In the genomic region with DNA sequence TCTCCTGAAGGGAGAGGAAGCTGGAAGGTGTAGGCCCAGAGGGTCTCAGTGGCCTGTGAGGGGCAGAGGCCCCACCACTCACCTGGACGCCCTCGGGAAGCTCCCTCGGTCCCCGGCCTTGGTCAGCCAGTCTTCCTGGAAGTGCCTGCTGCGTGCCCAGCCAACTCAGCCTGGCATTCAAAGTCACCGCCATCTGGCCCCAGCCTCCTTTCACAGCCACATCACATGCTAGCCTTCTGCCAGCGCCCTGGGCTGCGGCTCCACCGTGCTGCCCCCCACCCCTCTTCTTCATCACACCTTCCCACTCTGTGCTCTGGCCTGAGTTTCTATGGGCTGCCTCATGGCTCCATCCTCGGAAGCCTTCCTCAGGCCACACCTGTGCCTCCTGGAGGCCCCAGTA, we compare ENCODE assay signal across 15 cellular contexts.
"Had no signal": no experiment of that assay in that cellular context is flagged by ENCODE, and none has a peak within 500 bp of the region (broad histone marks: within the 10 kb centered on the region; RNA-seq: fewer than 3 reads in every experiment).

No MANE protein-coding gene starts in this region.

- ATAC-seq: activated CD8-positive, alpha-beta memory T cell treated with anti-CD3 and anti-CD28 coated beads, Interleukin-2, amount 10 ng/mL, durations not matched to agents 7 days and 5 days; activated naive CD4-positive, alpha-beta T cell treated with anti-CD3 and anti-CD28 coated beads, Interleukin-2, amount 50 U/mL, for 72 hours; body of pancreas; natural killer cell treated with Interleukin-12 subunit alpha and Interleukin-12 subunit beta and Interleukin-15 and Interleukin-18, amount 100 ng/mL, for 72 hours; stimulated activated naive CD8-positive, alpha-beta T cell treated with anti-CD3 and anti-CD28 coated beads, Interleukin-15, amount 100 ng/mL, for 72 hours had no signal

- H3K27ac ChIP-seq: body of pancreas had no signal

- H3K4me1 Mint-ChIP-seq: activated CD8-positive, alpha-beta memory T cell treated with anti-CD3 and anti-CD28 coated beads, Interleukin-2, amount 10 ng/mL, durations not matched to agents 7 days and 5 days; stimulated activated naive CD8-positive, alpha-beta T cell treated with anti-CD3 and anti-CD28 coated beads, Interleukin-15, amount 100 ng/mL, for 72 hours had no signal

- H3K9me3 ChIP-seq: body of pancreas, uterus had no signal

- H3K27me3 Mint-ChIP-seq: activated CD8-positive, alpha-beta memory T cell treated with anti-CD3 and anti-CD28 coated beads, Interleukin-2, amount 10 ng/mL, durations not matched to agents 7 days and 5 days; activated T-cell treated with anti-CD3 and anti-CD28 coated beads, Interleukin-2, amount 50 U/mL, for 24 hours; natural killer cell treated with Interleukin-12 subunit alpha and Interleukin-12 subunit beta and Interleukin-15 and Interleukin-18, amount 100 ng/mL, for 72 hours; stimulated activated naive CD8-positive, alpha-beta T cell treated with anti-CD3 and anti-CD28 coated beads, Interleukin-15, amount 100 ng/mL, for 72 hours had no signal

- DNase-seq: activated CD4-positive, alpha-beta T cell treated with anti-CD3 and anti-CD28 coated beads, Interleukin-2, amount 50 U/mL, for 4 hours; activated CD4-positive, CD25-positive, alpha-beta regulatory T cell treated with anti-CD3 and anti-CD28 coated beads, Interleukin-2, amount 50 U/mL, for 72 hours; activated CD8-positive, alpha-beta memory T cell treated with anti-CD3 and anti-CD28 coated beads, Interleukin-2, amount 10 ng/mL, durations not matched to agents 7 days and 5 days; activated effector memory CD4-positive, alpha-beta T cell treated with anti-CD3 and anti-CD28 coated beads, Interleukin-2, amount 50 U/mL, for 16 hours; activated T-cell treated with anti-CD3 and anti-CD28 coated beads, Interleukin-2, amount 50 U/mL, for 24 hours; amniotic stem cell; body of pancreas; effector CD4-positive, alpha-beta T cell; occipital lobe; stimulated activated CD4-positive, alpha-beta T cell treated with anti-CD3 and anti-CD28 coated beads, Interleukin-4, amount 100 ng/mL, for 4 hours; stimulated activated naive CD8-positive, alpha-beta T cell treated with anti-CD3 and anti-CD28 coated beads, Interleukin-15, amount 100 ng/mL, for 72 hours; T-helper 9 cell; uterus had no signal

- H3K4me3 ChIP-seq: body of pancreas, uterus had no signal

- H3K27me3 ChIP-seq: body of pancreas, uterus had no signal

- H3K36me3 ChIP-seq: uterus had no signal

- H3K4me3 Mint-ChIP-seq: activated CD8-positive, alpha-beta memory T cell treated with anti-CD3 and anti-CD28 coated beads, Interleukin-2, amount 10 ng/mL, durations not matched to agents 7 days and 5 days; activated T-cell treated with anti-CD3 and anti-CD28 coated beads, Interleukin-2, amount 50 U/mL, for 24 hours; natural killer cell treated with Interleukin-12 subunit alpha and Interleukin-12 subunit beta and Interleukin-15 and Interleukin-18, amount 100 ng/mL, for 72 hours; stimulated activated naive CD8-positive, alpha-beta T cell treated with anti-CD3 and anti-CD28 coated beads, Interleukin-15, amount 100 ng/mL, for 72 hours had no signal

- H3K27ac Mint-ChIP-seq: activated CD8-positive, alpha-beta memory T cell treated with anti-CD3 and anti-CD28 coated beads, Interleukin-2, amount 10 ng/mL, durations not matched to agents 7 days and 5 days; activated T-cell treated with anti-CD3 and anti-CD28 coated beads, Interleukin-2, amount 50 U/mL, for 24 hours; natural killer cell treated with Interleukin-12 subunit alpha and Interleukin-12 subunit beta and Interleukin-15 and Interleukin-18, amount 100 ng/mL, for 72 hours had no signal

- H3K9me3 Mint-ChIP-seq: activated naive CD4-positive, alpha-beta T cell treated with anti-CD3 and anti-CD28 coated beads, Interleukin-2, amount 50 U/mL, for 72 hours; activated T-cell treated with anti-CD3 and anti-CD28 coated beads, Interleukin-2, amount 50 U/mL, for 24 hours; natural killer cell treated with Interleukin-12 subunit alpha and Interleukin-12 subunit beta and Interleukin-15 and Interleukin-18, amount 100 ng/mL, for 72 hours; stimulated activated naive CD8-positive, alpha-beta T cell treated with anti-CD3 and anti-CD28 coated beads, Interleukin-15, amount 100 ng/mL, for 72 hours had no signal

- H3K36me3 Mint-ChIP-seq: activated CD8-positive, alpha-beta memory T cell treated with anti-CD3 and anti-CD28 coated beads, Interleukin-2, amount 10 ng/mL, durations not matched to agents 7 days and 5 days; activated naive CD4-positive, alpha-beta T cell treated with anti-CD3 and anti-CD28 coated beads, Interleukin-2, amount 50 U/mL, for 72 hours; natural killer cell treated with Interleukin-12 subunit alpha and Interleukin-12 subunit beta and Interleukin-15 and Interleukin-18, amount 100 ng/mL, for 72 hours had no signal
